Comparison of ENCODE assay signal across 15 cellular contexts in genomic region chr11:68308068-68308467, GRCh38. TPM values are rescaled to one million over a fixed set of nuclear protein-coding genes. Genes with fewer than 3 reads are reported as not detected.
DNase-seq lines count a peak whose midpoint lies in the region; ATAC-seq and TF ChIP-seq lines count a peak whose summit lies in the region.
"Had no signal": no experiment of that assay in that cellular context is flagged by ENCODE, and none has a peak within 500 bp of the region (broad histone marks: within the 10 kb centered on the region; RNA-seq: fewer than 3 reads in every experiment).

No MANE protein-coding gene starts in this region.

- H3K4me1 ChIP-seq in BLaER1 treated with 17β-estradiol and CSF1 and Interleukin-3, amounts not matched to agents 10 nM and 100 nM = peaks cover 25 to 91% (median 85%) of the 10 kb centered on the region in 10 experiments
- H3K4me1 ChIP-seq in OCI-LY3 (ENCODE audit: low read length) = peaks cover 33% of the 10 kb centered on the region
- peaks cover 14% of the 10 kb centered on the region for H3K4me1 ChIP-seq in left ventricle myocardium inferior
- H3K4me1 ChIP-seq in osteoblast (ENCODE audit: insufficient read depth, low read length) = no peaks in the 10 kb centered on the region

- H3K27ac ChIP-seq in BLaER1 treated with 17β-estradiol and CSF1 and Interleukin-3, amounts not matched to agents 10 nM and 100 nM = peak overlapping the region; percentile 34 to 93 (median 83); a peak in 21 of 22 replicates
- H3K27ac ChIP-seq in OCI-LY3 (ENCODE audit: low read length) = peak overlapping the region; percentile 67
- H3K27ac ChIP-seq in left ventricle myocardium inferior (replicated peaks) = peak overlapping the region; percentile 79
- no peak overlapping the region for H3K27ac ChIP-seq in osteoblast (ENCODE audit: low read depth, low read length)

- H3K9me3 ChIP-seq in BLaER1 treated with 17β-estradiol and CSF1 and Interleukin-3, amounts not matched to agents 10 nM and 100 nM (replicated peaks in 1 of 11) = peaks cover 8 to 18% (median 14%) of the 10 kb centered on the region in 11 experiments
- no peaks in the 10 kb centered on the region for H3K9me3 ChIP-seq in OCI-LY3 (ENCODE audit: insufficient read depth, low read length)
- no peaks in the 10 kb centered on the region for H3K9me3 ChIP-seq in left ventricle myocardium inferior (replicated peaks)
- no peaks in the 10 kb centered on the region for H3K9me3 ChIP-seq in osteoblast (ENCODE audit: low read depth, low read length)

- ATAC-seq in HG03135 (IDR thresholded peaks at IDR 0.05; ENCODE audit: unreplicated experiment) = no peak
- ATAC-seq: A549, PC-3 had no signal

- H3K4me2 ChIP-seq in BLaER1 treated with 17β-estradiol and CSF1 and Interleukin-3, amounts not matched to agents 10 nM and 100 nM = peak overlapping the region; percentile 40 to 99 (median 79)
- peak overlapping the region; percentile 59 for H3K4me2 ChIP-seq in OCI-LY3 (ENCODE audit: low read length)
- no peak overlapping the region for H3K4me2 ChIP-seq in osteoblast (ENCODE audit: insufficient read depth, low read length)
- H3K4me2 ChIP-seq: A549 had no signal

- TF ChIP-seq CTCF in OCI-LY3 (IDR thresholded peaks at IDR 0.05; ENCODE audit: low read depth, low read length) (no peak), left ventricle myocardium inferior (IDR thresholded peaks at IDR 0.05; ENCODE audit: borderline replicate concordance) (no peak), osteoblast (IDR thresholded peaks at IDR 0.05; ENCODE audit: extremely low read depth, low read depth, low read length) (no peak)

- intact Hi-C loops in left ventricle myocardium inferior (cut with micrococcal nuclease) = no loop called here

- peaks cover 0 to 6% (median 0%) of the 10 kb centered on the region in 11 experiments; a peak in 3 of 22 replicates for H3K36me3 ChIP-seq in BLaER1 treated with 17β-estradiol and CSF1 and Interleukin-3, amounts not matched to agents 10 nM and 100 nM
- H3K36me3 ChIP-seq in OCI-LY3 (replicated peaks; ENCODE audit: low read depth, low read length) (no peaks in the 10 kb centered on the region), left ventricle myocardium inferior (no peaks in the 10 kb centered on the region), osteoblast (ENCODE audit: insufficient read depth, low read length) (no peaks in the 10 kb centered on the region)

- H3K79me2 ChIP-seq in OCI-LY3 (ENCODE audit: low read length) (peaks cover under 1% of the 10 kb centered on the region; the same call in 1 of the 2 replicates), osteoblast (ENCODE audit: insufficient read depth, low read length) (no peaks in the 10 kb centered on the region)

- H2AFZ ChIP-seq in OCI-LY3 (ENCODE audit: low read depth, low read length) (peak overlapping the region; percentile 88), osteoblast (ENCODE audit: low read length) (no peak overlapping the region)

- peak; percentile 53 for DNase-seq in left ventricle myocardium inferior
- DNase-seq in osteoblast (ENCODE audit: insufficient read length, low spot score, missing footprints) = peak; percentile 69
- DNase-seq in activated naive CD4-positive, alpha-beta T cell (lab: John Stamatoyannopoulos, UW) = no peak
- no peak for DNase-seq in NCI-H1930 (lab: John Stamatoyannopoulos, UW)
- no peak for DNase-seq in NCI-H2227 (lab: John Stamatoyannopoulos, UW; ENCODE audit: unreplicated experiment)
- DNase-seq: COR-L47, GF-D8, NCI-H1105 treated with DMSO at 0.1 percent for 48 hours, NCI-H1694 treated with DMSO at 0.1 percent for 48 hours, NCI-H446, PC-3 had no signal

- H3K27me3 ChIP-seq in BLaER1 treated with 17β-estradiol and CSF1 and Interleukin-3, amounts not matched to agents 10 nM and 100 nM = peaks cover 0 to 9% (median 0%) of the 10 kb centered on the region in 11 experiments; a peak in 4 of 22 replicates
- no peaks in the 10 kb centered on the region for H3K27me3 ChIP-seq in OCI-LY3 (ENCODE audit: low read depth, low read length)
- H3K27me3 ChIP-seq in left ventricle myocardium inferior (ENCODE audit: low read depth) = no peaks in the 10 kb centered on the region
- no peaks in the 10 kb centered on the region for H3K27me3 ChIP-seq in osteoblast (ENCODE audit: insufficient read depth, low read length)

- H4K20me1 ChIP-seq in BLaER1 treated with 17β-estradiol and CSF1 and Interleukin-3, amounts not matched to agents 10 nM and 100 nM = no peaks in the 10 kb centered on the region
- H4K20me1 ChIP-seq in OCI-LY3 (ENCODE audit: insufficient read depth, low read length) (no peaks in the 10 kb centered on the region), osteoblast (ENCODE audit: insufficient read depth, low read length) (no peaks in the 10 kb centered on the region)

- peak overlapping the region; percentile 57 to 81 (median 77); a peak in 21 of 22 replicates for H3K9ac ChIP-seq in BLaER1 treated with 17β-estradiol and CSF1 and Interleukin-3, amounts not matched to agents 10 nM and 100 nM
- H3K9ac ChIP-seq in OCI-LY3 (ENCODE audit: low read length) = peak overlapping the region; percentile 46; the same call in 1 of the 2 replicates

- peak overlapping the region in 4 of 10 experiments; percentile 3 to 27 (median 12); a peak in 4 of 20 replicates for H3K4me3 ChIP-seq in BLaER1 treated with 17β-estradiol and CSF1 and Interleukin-3, amounts not matched to agents 10 nM and 100 nM
- peak overlapping the region; percentile 1; the same call in 1 of the 2 replicates for H3K4me3 ChIP-seq in OCI-LY3 (ENCODE audit: low read length)
- no peak overlapping the region for H3K4me3 ChIP-seq in left ventricle myocardium inferior
- H3K4me3 ChIP-seq in osteoblast (ENCODE audit: insufficient read depth, low read length) = no peak overlapping the region
- H3K4me3 ChIP-seq: A549 had no signal

RNA-seq across cellular contexts. Expression of gene LRP5, which starts 4.3 kb away (rescaled TPM):
- total RNA-seq in left ventricle myocardium inferior = 54.7 TPM
- 16.3 and 18.6 TPM in 2 replicates for total RNA-seq in osteoblast

RNA-seq across cellular contexts. Expression of gene C11orf24, which starts 36.3 kb away (rescaled TPM):
- total RNA-seq in left ventricle myocardium inferior (28.6 TPM), osteoblast (37.7 and 40.5 TPM in 2 replicates)

Comparison
In these comparisons a context has a peak if more than half of its experiments do, and no peak if none do; other contexts are left out.
1. DNase-seq: peak in left ventricle myocardium inferior (single experiment) and osteoblast (single experiment); none in activated naive CD4-positive, alpha-beta T cell (0 of 4), NCI-H1930 (0 of 2) and NCI-H2227 (single experiment).